2 cellular contexts compared by ENCODE assay signal in the genomic region with DNA sequence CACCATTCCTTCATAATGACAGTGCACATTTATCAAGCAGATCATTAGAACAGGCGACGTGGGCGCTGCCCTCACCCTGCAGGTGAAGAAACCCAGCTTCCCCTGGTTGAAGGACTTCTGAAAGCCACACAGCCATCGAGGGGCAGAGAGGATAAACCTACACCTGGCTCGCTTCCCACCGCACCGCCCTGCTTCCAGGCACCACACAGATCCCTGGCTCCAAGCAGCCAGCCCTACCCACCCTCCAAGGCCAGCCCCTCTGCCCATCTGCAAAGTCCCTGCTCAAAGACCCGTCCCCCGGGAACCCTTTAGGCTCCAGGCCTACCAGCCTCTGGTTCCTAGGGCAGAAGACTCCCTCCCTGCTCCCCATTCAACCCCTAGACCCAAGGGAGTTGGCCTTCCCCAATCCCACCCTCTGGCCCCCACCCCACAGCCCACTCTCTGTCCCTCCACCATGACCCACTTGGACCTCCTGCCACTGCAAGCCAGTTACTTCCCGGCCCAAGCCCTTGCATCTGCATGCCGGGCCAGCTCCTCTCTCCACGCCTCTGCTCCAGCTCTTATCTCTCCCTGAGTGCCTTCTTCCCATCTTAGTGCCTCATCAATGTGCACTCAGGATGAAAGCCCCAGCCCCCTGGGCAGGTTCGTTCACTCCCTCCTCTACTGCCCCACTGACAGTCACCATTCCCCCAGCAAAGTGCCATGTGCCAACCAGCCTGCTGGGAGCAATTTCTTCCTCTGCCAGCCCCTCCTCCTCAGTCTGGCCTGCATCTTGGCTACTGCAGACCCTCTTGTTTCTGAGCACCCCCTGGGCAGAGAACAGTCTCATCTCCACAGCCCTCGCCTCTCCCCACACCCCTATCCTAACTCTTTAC.
TF ChIP-seq lines count a peak whose summit lies in the region.

No MANE protein-coding gene starts in this region.

TF ChIP-seq in GM23338, 12 proteins besides CTCF, POLR2A, EP300 and RAD21:
- TF ChIP-seq, protein P1, sequence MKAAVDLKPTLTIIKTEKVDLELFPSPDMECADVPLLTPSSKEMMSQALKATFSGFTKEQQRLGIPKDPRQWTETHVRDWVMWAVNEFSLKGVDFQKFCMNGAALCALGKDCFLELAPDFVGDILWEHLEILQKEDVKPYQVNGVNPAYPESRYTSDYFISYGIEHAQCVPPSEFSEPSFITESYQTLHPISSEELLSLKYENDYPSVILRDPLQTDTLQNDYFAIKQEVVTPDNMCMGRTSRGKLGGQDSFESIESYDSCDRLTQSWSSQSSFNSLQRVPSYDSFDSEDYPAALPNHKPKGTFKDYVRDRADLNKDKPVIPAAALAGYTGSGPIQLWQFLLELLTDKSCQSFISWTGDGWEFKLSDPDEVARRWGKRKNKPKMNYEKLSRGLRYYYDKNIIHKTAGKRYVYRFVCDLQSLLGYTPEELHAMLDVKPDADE (IDR thresholded peaks at IDR 0.05) = no peak
- TF ChIP-seq EZH2 (IDR thresholded peaks at IDR 0.05; ENCODE audit: low read depth, unreplicated experiment) = no peak
- TF ChIP-seq ZNF331 (CRISPR knock-in tag; IDR thresholded peaks at IDR 0.05; ENCODE audit: low read depth) = no peak
- TF ChIP-seq, protein P2, sequence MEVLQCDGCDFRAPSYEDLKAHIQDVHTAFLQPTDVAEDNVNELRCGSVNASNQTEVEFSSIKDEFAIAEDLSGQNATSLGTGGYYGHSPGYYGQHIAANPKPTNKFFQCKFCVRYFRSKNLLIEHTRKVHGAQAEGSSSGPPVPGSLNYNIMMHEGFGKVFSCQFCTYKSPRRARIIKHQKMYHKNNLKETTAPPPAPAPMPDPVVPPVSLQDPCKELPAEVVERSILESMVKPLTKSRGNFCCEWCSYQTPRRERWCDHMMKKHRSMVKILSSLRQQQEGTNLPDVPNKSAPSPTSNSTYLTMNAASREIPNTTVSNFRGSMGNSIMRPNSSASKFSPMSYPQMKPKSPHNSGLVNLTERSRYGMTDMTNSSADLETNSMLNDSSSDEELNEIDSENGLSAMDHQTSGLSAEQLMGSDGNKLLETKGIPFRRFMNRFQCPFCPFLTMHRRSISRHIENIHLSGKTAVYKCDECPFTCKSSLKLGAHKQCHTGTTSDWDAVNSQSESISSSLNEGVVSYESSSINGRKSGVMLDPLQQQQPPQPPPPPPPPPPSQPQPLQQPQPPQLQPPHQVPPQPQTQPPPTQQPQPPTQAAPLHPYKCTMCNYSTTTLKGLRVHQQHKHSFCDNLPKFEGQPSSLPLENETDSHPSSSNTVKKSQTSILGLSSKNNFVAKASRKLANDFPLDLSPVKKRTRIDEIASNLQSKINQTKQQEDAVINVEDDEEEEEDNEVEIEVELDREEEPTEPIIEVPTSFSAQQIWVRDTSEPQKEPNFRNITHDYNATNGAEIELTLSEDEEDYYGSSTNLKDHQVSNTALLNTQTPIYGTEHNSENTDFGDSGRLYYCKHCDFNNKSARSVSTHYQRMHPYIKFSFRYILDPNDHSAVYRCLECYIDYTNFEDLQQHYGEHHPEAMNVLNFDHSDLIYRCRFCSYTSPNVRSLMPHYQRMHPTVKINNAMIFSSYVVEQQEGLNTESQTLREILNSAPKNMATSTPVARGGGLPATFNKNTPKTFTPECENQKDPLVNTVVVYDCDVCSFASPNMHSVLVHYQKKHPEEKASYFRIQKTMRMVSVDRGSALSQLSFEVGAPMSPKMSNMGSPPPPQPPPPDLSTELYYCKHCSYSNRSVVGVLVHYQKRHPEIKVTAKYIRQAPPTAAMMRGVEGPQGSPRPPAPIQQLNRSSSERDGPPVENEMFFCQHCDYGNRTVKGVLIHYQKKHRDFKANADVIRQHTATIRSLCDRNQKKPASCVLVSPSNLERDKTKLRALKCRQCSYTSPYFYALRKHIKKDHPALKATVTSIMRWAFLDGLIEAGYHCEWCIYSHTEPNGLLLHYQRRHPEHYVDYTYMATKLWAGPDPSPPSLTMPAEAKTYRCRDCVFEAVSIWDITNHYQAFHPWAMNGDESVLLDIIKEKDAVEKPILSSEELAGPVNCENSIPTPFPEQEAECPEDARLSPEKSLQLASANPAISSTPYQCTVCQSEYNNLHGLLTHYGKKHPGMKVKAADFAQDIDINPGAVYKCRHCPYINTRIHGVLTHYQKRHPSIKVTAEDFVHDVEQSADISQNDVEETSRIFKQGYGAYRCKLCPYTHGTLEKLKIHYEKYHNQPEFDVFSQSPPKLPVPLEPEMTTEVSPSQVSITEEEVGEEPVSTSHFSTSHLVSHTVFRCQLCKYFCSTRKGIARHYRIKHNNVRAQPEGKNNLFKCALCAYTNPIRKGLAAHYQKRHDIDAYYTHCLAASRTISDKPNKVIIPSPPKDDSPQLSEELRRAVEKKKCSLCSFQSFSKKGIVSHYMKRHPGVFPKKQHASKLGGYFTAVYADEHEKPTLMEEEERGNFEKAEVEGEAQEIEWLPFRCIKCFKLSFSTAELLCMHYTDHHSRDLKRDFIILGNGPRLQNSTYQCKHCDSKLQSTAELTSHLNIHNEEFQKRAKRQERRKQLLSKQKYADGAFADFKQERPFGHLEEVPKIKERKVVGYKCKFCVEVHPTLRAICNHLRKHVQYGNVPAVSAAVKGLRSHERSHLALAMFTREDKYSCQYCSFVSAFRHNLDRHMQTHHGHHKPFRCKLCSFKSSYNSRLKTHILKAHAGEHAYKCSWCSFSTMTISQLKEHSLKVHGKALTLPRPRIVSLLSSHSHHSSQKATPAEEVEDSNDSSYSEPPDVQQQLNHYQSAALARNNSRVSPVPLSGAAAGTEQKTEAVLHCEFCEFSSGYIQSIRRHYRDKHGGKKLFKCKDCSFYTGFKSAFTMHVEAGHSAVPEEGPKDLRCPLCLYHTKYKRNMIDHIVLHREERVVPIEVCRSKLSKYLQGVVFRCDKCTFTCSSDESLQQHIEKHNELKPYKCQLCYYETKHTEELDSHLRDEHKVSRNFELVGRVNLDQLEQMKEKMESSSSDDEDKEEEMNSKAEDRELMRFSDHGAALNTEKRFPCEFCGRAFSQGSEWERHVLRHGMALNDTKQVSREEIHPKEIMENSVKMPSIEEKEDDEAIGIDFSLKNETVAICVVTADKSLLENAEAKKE (CRISPR knock-in tag; IDR thresholded peaks at IDR 0.05) = no peak
- TF ChIP-seq ZNF114 (CRISPR knock-in tag; IDR thresholded peaks at IDR 0.05) = no peak
- TF ChIP-seq, protein P3, sequence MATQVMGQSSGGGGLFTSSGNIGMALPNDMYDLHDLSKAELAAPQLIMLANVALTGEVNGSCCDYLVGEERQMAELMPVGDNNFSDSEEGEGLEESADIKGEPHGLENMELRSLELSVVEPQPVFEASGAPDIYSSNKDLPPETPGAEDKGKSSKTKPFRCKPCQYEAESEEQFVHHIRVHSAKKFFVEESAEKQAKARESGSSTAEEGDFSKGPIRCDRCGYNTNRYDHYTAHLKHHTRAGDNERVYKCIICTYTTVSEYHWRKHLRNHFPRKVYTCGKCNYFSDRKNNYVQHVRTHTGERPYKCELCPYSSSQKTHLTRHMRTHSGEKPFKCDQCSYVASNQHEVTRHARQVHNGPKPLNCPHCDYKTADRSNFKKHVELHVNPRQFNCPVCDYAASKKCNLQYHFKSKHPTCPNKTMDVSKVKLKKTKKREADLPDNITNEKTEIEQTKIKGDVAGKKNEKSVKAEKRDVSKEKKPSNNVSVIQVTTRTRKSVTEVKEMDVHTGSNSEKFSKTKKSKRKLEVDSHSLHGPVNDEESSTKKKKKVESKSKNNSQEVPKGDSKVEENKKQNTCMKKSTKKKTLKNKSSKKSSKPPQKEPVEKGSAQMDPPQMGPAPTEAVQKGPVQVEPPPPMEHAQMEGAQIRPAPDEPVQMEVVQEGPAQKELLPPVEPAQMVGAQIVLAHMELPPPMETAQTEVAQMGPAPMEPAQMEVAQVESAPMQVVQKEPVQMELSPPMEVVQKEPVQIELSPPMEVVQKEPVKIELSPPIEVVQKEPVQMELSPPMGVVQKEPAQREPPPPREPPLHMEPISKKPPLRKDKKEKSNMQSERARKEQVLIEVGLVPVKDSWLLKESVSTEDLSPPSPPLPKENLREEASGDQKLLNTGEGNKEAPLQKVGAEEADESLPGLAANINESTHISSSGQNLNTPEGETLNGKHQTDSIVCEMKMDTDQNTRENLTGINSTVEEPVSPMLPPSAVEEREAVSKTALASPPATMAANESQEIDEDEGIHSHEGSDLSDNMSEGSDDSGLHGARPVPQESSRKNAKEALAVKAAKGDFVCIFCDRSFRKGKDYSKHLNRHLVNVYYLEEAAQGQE (IDR thresholded peaks at IDR 0.05; ENCODE audit: unreplicated experiment) = no peak

TF ChIP-seq in WTC11, 78 proteins besides CTCF, POLR2A, EP300 and RAD21:
- TF ChIP-seq TP53 (CRISPR knock-in tag; IDR thresholded peaks at IDR 0.05) = no peak
- TF ChIP-seq, protein P4, sequence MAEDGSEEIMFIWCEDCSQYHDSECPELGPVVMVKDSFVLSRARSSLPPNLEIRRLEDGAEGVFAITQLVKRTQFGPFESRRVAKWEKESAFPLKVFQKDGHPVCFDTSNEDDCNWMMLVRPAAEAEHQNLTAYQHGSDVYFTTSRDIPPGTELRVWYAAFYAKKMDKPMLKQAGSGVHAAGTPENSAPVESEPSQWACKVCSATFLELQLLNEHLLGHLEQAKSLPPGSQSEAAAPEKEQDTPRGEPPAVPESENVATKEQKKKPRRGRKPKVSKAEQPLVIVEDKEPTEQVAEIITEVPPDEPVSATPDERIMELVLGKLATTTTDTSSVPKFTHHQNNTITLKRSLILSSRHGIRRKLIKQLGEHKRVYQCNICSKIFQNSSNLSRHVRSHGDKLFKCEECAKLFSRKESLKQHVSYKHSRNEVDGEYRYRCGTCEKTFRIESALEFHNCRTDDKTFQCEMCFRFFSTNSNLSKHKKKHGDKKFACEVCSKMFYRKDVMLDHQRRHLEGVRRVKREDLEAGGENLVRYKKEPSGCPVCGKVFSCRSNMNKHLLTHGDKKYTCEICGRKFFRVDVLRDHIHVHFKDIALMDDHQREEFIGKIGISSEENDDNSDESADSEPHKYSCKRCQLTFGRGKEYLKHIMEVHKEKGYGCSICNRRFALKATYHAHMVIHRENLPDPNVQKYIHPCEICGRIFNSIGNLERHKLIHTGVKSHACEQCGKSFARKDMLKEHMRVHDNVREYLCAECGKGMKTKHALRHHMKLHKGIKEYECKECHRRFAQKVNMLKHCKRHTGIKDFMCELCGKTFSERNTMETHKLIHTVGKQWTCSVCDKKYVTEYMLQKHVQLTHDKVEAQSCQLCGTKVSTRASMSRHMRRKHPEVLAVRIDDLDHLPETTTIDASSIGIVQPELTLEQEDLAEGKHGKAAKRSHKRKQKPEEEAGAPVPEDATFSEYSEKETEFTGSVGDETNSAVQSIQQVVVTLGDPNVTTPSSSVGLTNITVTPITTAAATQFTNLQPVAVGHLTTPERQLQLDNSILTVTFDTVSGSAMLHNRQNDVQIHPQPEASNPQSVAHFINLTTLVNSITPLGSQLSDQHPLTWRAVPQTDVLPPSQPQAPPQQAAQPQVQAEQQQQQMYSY (CRISPR knock-in tag; IDR thresholded peaks at IDR 0.05) = no peak
- no peak for TF ChIP-seq NFYB (CRISPR knock-in tag; conservative IDR thresholded peaks at IDR 0.05; ENCODE audit: low read depth)
- no peak for TF ChIP-seq ESRRA (CRISPR knock-in tag; IDR thresholded peaks at IDR 0.05; ENCODE audit: borderline replicate concordance)
- TF ChIP-seq, protein P5, sequence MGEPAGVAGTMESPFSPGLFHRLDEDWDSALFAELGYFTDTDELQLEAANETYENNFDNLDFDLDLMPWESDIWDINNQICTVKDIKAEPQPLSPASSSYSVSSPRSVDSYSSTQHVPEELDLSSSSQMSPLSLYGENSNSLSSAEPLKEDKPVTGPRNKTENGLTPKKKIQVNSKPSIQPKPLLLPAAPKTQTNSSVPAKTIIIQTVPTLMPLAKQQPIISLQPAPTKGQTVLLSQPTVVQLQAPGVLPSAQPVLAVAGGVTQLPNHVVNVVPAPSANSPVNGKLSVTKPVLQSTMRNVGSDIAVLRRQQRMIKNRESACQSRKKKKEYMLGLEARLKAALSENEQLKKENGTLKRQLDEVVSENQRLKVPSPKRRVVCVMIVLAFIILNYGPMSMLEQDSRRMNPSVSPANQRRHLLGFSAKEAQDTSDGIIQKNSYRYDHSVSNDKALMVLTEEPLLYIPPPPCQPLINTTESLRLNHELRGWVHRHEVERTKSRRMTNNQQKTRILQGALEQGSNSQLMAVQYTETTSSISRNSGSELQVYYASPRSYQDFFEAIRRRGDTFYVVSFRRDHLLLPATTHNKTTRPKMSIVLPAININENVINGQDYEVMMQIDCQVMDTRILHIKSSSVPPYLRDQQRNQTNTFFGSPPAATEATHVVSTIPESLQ (CRISPR knock-in tag; IDR thresholded peaks at IDR 0.05) = no peak
- TF ChIP-seq, protein P6, sequence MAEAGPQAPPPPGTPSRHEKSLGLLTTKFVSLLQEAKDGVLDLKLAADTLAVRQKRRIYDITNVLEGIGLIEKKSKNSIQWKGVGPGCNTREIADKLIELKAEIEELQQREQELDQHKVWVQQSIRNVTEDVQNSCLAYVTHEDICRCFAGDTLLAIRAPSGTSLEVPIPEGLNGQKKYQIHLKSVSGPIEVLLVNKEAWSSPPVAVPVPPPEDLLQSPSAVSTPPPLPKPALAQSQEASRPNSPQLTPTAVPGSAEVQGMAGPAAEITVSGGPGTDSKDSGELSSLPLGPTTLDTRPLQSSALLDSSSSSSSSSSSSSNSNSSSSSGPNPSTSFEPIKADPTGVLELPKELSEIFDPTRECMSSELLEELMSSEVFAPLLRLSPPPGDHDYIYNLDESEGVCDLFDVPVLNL (CRISPR knock-in tag; IDR thresholded peaks at IDR 0.05; ENCODE audit: borderline replicate concordance, low read depth) = no peak
- TF ChIP-seq FOXK1 (CRISPR knock-in tag; IDR thresholded peaks at IDR 0.05) = no peak
- TF ChIP-seq, protein P7, sequence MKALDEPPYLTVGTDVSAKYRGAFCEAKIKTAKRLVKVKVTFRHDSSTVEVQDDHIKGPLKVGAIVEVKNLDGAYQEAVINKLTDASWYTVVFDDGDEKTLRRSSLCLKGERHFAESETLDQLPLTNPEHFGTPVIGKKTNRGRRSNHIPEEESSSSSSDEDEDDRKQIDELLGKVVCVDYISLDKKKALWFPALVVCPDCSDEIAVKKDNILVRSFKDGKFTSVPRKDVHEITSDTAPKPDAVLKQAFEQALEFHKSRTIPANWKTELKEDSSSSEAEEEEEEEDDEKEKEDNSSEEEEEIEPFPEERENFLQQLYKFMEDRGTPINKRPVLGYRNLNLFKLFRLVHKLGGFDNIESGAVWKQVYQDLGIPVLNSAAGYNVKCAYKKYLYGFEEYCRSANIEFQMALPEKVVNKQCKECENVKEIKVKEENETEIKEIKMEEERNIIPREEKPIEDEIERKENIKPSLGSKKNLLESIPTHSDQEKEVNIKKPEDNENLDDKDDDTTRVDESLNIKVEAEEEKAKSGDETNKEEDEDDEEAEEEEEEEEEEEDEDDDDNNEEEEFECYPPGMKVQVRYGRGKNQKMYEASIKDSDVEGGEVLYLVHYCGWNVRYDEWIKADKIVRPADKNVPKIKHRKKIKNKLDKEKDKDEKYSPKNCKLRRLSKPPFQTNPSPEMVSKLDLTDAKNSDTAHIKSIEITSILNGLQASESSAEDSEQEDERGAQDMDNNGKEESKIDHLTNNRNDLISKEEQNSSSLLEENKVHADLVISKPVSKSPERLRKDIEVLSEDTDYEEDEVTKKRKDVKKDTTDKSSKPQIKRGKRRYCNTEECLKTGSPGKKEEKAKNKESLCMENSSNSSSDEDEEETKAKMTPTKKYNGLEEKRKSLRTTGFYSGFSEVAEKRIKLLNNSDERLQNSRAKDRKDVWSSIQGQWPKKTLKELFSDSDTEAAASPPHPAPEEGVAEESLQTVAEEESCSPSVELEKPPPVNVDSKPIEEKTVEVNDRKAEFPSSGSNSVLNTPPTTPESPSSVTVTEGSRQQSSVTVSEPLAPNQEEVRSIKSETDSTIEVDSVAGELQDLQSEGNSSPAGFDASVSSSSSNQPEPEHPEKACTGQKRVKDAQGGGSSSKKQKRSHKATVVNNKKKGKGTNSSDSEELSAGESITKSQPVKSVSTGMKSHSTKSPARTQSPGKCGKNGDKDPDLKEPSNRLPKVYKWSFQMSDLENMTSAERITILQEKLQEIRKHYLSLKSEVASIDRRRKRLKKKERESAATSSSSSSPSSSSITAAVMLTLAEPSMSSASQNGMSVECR (CRISPR knock-in tag; IDR thresholded peaks at IDR 0.05; ENCODE audit: borderline replicate concordance) = no peak
